8 cellular contexts compared by ENCODE assay signal in the genomic region with DNA sequence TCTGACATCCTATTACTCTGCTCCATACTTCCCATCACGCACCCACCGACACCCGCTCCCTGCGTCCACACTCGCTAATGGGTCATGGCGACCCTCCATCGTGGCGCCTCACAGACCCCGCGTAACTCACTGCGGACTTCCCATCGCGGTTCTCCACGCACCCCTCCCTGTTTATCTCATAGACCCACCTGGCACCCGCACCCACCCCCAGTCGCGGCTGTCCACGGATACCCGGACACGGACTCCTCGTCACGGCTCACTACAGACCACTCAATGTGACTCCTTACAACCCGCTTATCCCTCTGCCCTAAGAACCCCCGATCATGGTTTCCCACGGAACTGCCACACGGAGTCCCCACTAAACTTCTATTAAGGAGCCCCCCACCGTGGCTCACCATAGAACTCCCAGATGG. TPM values are rescaled to one million over a fixed set of nuclear protein-coding genes. Genes with fewer than 3 reads are reported as not detected.
DNase-seq lines count a peak whose midpoint lies in the region; ATAC-seq and TF ChIP-seq lines count a peak whose summit lies in the region.

No MANE protein-coding gene starts in this region.

- H3K27ac ChIP-seq in iPS DF 6.9 (ENCODE audit: low read length) (no peak overlapping the region), smooth muscle cell (ENCODE audit: low read depth) (peak overlapping the region; percentile 47)

- H3K4me3 ChIP-seq in iPS DF 6.9 (ENCODE audit: low read length) = peak overlapping the region; percentile 82
- H3K4me3 ChIP-seq in smooth muscle cell = peak overlapping the region; percentile 87

- H3K4me2 ChIP-seq in smooth muscle cell = peak overlapping the region; percentile 81

- H3K9me3 ChIP-seq in iPS DF 6.9 (ENCODE audit: control insufficient read depth, insufficient read depth, low read length) (no peaks in the 10 kb centered on the region), smooth muscle cell (replicated peaks; ENCODE audit: low read depth) (no peaks in the 10 kb centered on the region)

- H2AFZ ChIP-seq in smooth muscle cell (ENCODE audit: low read depth) = peak overlapping the region; percentile 75

- peak overlapping the region; percentile 72 for H3K9ac ChIP-seq in smooth muscle cell (ENCODE audit: low read depth)

- H3K27ac Mint-ChIP-seq in activated CD8-positive, alpha-beta memory T cell treated with anti-CD3 and anti-CD28 coated beads, Interleukin-2, amount 10 ng/mL, durations not matched to agents 7 days and 5 days = peak overlapping the region; percentile 94
- peak overlapping the region; percentile 94 for H3K27ac Mint-ChIP-seq in activated naive CD8-positive, alpha-beta T cell treated with anti-CD3 and anti-CD28 coated beads for 36 hours

- TF ChIP-seq CTCF in smooth muscle cell (IDR thresholded peaks at IDR 0.05; ENCODE audit: borderline replicate concordance, insufficient read depth, poor library complexity, severe bottlenecking) = no peak

- H3K4me3 Mint-ChIP-seq in activated CD8-positive, alpha-beta memory T cell treated with anti-CD3 and anti-CD28 coated beads, Interleukin-2, amount 10 ng/mL, durations not matched to agents 7 days and 5 days = peak overlapping the region; percentile 92
- peak overlapping the region; percentile 95 for H3K4me3 Mint-ChIP-seq in activated naive CD8-positive, alpha-beta T cell treated with anti-CD3 and anti-CD28 coated beads for 36 hours

- WGBS in iPS DF 6.9 (ENCODE audit: insufficient coverage, insufficient read length) = no CpG with 5 or more reads among the region's 27 CpGs
- 2% methylated on average over 27 of the region's 27 CpGs for WGBS in smooth muscle cell (ENCODE audit: low lambda C conversion rate)

- H3K27me3 Mint-ChIP-seq in activated CD8-positive, alpha-beta memory T cell treated with anti-CD3 and anti-CD28 coated beads, Interleukin-2, amount 10 ng/mL, durations not matched to agents 7 days and 5 days = no peaks in the 10 kb centered on the region
- no peaks in the 10 kb centered on the region for H3K27me3 Mint-ChIP-seq in activated naive CD8-positive, alpha-beta T cell treated with anti-CD3 and anti-CD28 coated beads for 36 hours

- H3K4me1 Mint-ChIP-seq in activated CD8-positive, alpha-beta memory T cell treated with anti-CD3 and anti-CD28 coated beads, Interleukin-2, amount 10 ng/mL, durations not matched to agents 7 days and 5 days = peaks cover 45% of the 10 kb centered on the region
- H3K4me1 Mint-ChIP-seq in activated naive CD8-positive, alpha-beta T cell treated with anti-CD3 and anti-CD28 coated beads for 36 hours = peaks cover 21% of the 10 kb centered on the region

- peaks cover 40% of the 10 kb centered on the region for H3K36me3 Mint-ChIP-seq in activated CD8-positive, alpha-beta memory T cell treated with anti-CD3 and anti-CD28 coated beads, Interleukin-2, amount 10 ng/mL, durations not matched to agents 7 days and 5 days
- H3K36me3 Mint-ChIP-seq in activated naive CD8-positive, alpha-beta T cell treated with anti-CD3 and anti-CD28 coated beads for 36 hours = peaks cover 43% of the 10 kb centered on the region

- no peaks in the 10 kb centered on the region for H3K9me3 Mint-ChIP-seq in activated CD8-positive, alpha-beta memory T cell treated with anti-CD3 and anti-CD28 coated beads, Interleukin-2, amount 10 ng/mL, durations not matched to agents 7 days and 5 days (ENCODE audit: low read depth)
- H3K9me3 Mint-ChIP-seq in activated naive CD8-positive, alpha-beta T cell treated with anti-CD3 and anti-CD28 coated beads for 36 hours = no peaks in the 10 kb centered on the region

- DNase-seq in activated CD8-positive, alpha-beta memory T cell treated with anti-CD3 and anti-CD28 coated beads, Interleukin-2, amount 10 ng/mL, durations not matched to agents 7 days and 5 days = no peak
- no peak for DNase-seq in activated CD8-positive, alpha-beta memory T cell treated with anti-CD3 and anti-CD28 coated beads for 24 hours
- DNase-seq in activated naive CD8-positive, alpha-beta T cell treated with anti-CD3 and anti-CD28 coated beads for 36 hours = no peak
- DNase-seq in iPS DF 6.9 (ENCODE audit: low read depth, low spot score) (no peak), smooth muscle cell (lab: John Stamatoyannopoulos, UW; ENCODE audit: unreplicated experiment) (no peak)

- peaks cover 16% of the 10 kb centered on the region for H3K36me3 ChIP-seq in iPS DF 6.9 (ENCODE audit: control insufficient read depth, insufficient read depth, low read length)
- H3K36me3 ChIP-seq in smooth muscle cell (ENCODE audit: low read depth) = no peaks in the 10 kb centered on the region

- no peaks in the 10 kb centered on the region for H4K20me1 ChIP-seq in smooth muscle cell (ENCODE audit: low read depth)

- H3K27me3 ChIP-seq in iPS DF 6.9 (ENCODE audit: control insufficient read depth, insufficient read depth, low read length) (no peaks in the 10 kb centered on the region), smooth muscle cell (ENCODE audit: low read depth) (no peaks in the 10 kb centered on the region)

- CTCF ChIA-PET in activated CD8-positive, alpha-beta memory T cell treated with anti-CD3 and anti-CD28 coated beads, Interleukin-2, amount 10 ng/mL, durations not matched to agents 7 days and 5 days (lab: Charles Lee) = no interaction called here

- peaks cover 7% of the 10 kb centered on the region for H3K79me2 ChIP-seq in smooth muscle cell (ENCODE audit: low read depth)

- no peak for ATAC-seq in activated CD8-positive, alpha-beta memory T cell treated with anti-CD3 and anti-CD28 coated beads, Interleukin-2, amount 10 ng/mL, durations not matched to agents 7 days and 5 days
- ATAC-seq in GM21529 (IDR thresholded peaks at IDR 0.05; ENCODE audit: unreplicated experiment) (no peak), HG03565 (IDR thresholded peaks at IDR 0.05; ENCODE audit: unreplicated experiment) (no peak), GM18519 (IDR thresholded peaks at IDR 0.05; ENCODE audit: low FRiP score, unreplicated experiment) (no peak)

- H3F3A ChIP-seq in smooth muscle cell (ENCODE audit: low read depth) = no peaks in the 10 kb centered on the region

- H3K4me1 ChIP-seq in iPS DF 6.9 (ENCODE audit: control insufficient read depth, insufficient read depth, low read length) = no peaks in the 10 kb centered on the region
- peaks cover 4% of the 10 kb centered on the region for H3K4me1 ChIP-seq in smooth muscle cell (ENCODE audit: low read depth)

RNA-seq across cellular contexts. Expression of a gene that starts 0.5 kb away (rescaled TPM):
- 100 to 1,000 TPM; 128 to 150 TPM for total RNA-seq in activated CD8-positive, alpha-beta memory T cell treated with anti-CD3 and anti-CD28 coated beads, Interleukin-2, amount 10 ng/mL, durations not matched to agents 7 days and 5 days
- total RNA-seq in activated naive CD8-positive, alpha-beta T cell treated with anti-CD3 and anti-CD28 coated beads for 36 hours = 10 to 100 TPM; 97.0 to 97.2 TPM
- total RNA-seq in smooth muscle cell = 15.4 and 20.6 TPM in 2 replicates
- 39.6 and 70.1 TPM in 2 replicates for polyA plus RNA-seq in smooth muscle cell

RNA-seq across cellular contexts. Expression of a gene that starts 5.7 kb away (rescaled TPM):
- total RNA-seq in activated CD8-positive, alpha-beta memory T cell treated with anti-CD3 and anti-CD28 coated beads, Interleukin-2, amount 10 ng/mL, durations not matched to agents 7 days and 5 days = 100 to 1,000 TPM in 1 of 2 experiments, 10 to 100 TPM in 1; 97.8 to 106 TPM
- 10 to 100 TPM; 65.6 to 69.9 TPM for total RNA-seq in activated naive CD8-positive, alpha-beta T cell treated with anti-CD3 and anti-CD28 coated beads for 36 hours
- total RNA-seq in smooth muscle cell = 40.3 and 61.3 TPM in 2 replicates
- 49.8 and 53.1 TPM in 2 replicates for polyA plus RNA-seq in smooth muscle cell

RNA-seq across cellular contexts. Expression of a gene that starts 20.7 kb away (rescaled TPM):
- total RNA-seq in activated CD8-positive, alpha-beta memory T cell treated with anti-CD3 and anti-CD28 coated beads, Interleukin-2, amount 10 ng/mL, durations not matched to agents 7 days and 5 days = under 1 TPM; 0.16 to 0.50 TPM
- total RNA-seq in activated naive CD8-positive, alpha-beta T cell treated with anti-CD3 and anti-CD28 coated beads for 36 hours = under 1 TPM; 0.14 to 0.54 TPM
- total RNA-seq in smooth muscle cell = 0.36 and 0.99 TPM in 2 replicates
- polyA plus RNA-seq in smooth muscle cell = 0.41 and 1.1 TPM in 2 replicates
